Comparison of ENCODE assay signal across 1 cellular context in the genomic region with DNA sequence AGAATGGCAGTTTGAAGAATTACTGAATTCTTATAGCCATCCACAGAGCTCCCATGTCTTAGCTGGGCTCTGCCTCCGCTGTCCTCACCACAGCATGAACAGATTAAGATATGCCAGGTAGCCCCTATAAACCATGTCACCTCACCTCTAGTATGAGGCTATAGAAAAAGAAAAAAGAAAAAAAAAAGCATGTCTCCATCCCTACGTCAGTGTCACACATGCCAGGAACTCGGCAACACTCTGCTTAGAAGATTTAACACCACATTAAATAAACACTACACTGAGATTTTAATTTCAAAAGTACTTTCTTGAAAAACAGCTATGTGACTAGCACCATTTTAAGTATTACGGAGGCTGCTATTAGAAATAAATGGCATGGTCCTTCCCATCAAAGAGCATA.
TF ChIP-seq lines count a peak whose summit lies in the region.

No MANE protein-coding gene starts in this region.

TF ChIP-seq in GM23338, 12 proteins besides CTCF, POLR2A, EP300 and RAD21 (continued from another document):
- TF ChIP-seq, protein P1, sequence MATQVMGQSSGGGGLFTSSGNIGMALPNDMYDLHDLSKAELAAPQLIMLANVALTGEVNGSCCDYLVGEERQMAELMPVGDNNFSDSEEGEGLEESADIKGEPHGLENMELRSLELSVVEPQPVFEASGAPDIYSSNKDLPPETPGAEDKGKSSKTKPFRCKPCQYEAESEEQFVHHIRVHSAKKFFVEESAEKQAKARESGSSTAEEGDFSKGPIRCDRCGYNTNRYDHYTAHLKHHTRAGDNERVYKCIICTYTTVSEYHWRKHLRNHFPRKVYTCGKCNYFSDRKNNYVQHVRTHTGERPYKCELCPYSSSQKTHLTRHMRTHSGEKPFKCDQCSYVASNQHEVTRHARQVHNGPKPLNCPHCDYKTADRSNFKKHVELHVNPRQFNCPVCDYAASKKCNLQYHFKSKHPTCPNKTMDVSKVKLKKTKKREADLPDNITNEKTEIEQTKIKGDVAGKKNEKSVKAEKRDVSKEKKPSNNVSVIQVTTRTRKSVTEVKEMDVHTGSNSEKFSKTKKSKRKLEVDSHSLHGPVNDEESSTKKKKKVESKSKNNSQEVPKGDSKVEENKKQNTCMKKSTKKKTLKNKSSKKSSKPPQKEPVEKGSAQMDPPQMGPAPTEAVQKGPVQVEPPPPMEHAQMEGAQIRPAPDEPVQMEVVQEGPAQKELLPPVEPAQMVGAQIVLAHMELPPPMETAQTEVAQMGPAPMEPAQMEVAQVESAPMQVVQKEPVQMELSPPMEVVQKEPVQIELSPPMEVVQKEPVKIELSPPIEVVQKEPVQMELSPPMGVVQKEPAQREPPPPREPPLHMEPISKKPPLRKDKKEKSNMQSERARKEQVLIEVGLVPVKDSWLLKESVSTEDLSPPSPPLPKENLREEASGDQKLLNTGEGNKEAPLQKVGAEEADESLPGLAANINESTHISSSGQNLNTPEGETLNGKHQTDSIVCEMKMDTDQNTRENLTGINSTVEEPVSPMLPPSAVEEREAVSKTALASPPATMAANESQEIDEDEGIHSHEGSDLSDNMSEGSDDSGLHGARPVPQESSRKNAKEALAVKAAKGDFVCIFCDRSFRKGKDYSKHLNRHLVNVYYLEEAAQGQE (IDR thresholded peaks at IDR 0.05; ENCODE audit: unreplicated experiment) = no peak
- TF ChIP-seq CREB1 (CRISPR knock-in tag; IDR thresholded peaks at IDR 0.05; ENCODE audit: low read depth) (no peak), STAT1 (IDR thresholded peaks at IDR 0.05; ENCODE audit: unreplicated experiment) (no peak), NANOG (IDR thresholded peaks at IDR 0.05; ENCODE audit: borderline replicate concordance) (no peak), POLR2AphosphoS5 (IDR thresholded peaks at IDR 0.05; ENCODE audit: low read depth) (no peak), ZNF331 (CRISPR knock-in tag; IDR thresholded peaks at IDR 0.05; ENCODE audit: low read depth) (no peak), EZH2 (IDR thresholded peaks at IDR 0.05; ENCODE audit: low read depth, unreplicated experiment) (no peak), JUNB (IDR thresholded peaks at IDR 0.05; ENCODE audit: unreplicated experiment) (no peak)
- TF ChIP-seq, protein P2, sequence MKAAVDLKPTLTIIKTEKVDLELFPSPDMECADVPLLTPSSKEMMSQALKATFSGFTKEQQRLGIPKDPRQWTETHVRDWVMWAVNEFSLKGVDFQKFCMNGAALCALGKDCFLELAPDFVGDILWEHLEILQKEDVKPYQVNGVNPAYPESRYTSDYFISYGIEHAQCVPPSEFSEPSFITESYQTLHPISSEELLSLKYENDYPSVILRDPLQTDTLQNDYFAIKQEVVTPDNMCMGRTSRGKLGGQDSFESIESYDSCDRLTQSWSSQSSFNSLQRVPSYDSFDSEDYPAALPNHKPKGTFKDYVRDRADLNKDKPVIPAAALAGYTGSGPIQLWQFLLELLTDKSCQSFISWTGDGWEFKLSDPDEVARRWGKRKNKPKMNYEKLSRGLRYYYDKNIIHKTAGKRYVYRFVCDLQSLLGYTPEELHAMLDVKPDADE (IDR thresholded peaks at IDR 0.05) = no peak
